In genomic region chr10:45374451-45375052, GRCh38 we compare ENCODE assay signal across 8 cellular contexts. TPM values are rescaled to one million over a fixed set of nuclear protein-coding genes. Genes with fewer than 3 reads are reported as not detected.
DNase-seq lines count a peak whose midpoint lies in the region; ATAC-seq and TF ChIP-seq lines count a peak whose summit lies in the region.

No MANE protein-coding gene starts in this region.

- no TSS peak for BruUV-seq in OCI-LY7 (replicated peaks; lab: Mats Ljungman, UMichigan)

- WGBS in heart right ventricle, 2 donors, result 8 to 10% methylated on average over 34 to 38 of the region's 38 CpGs
- 6 to 15% methylated on average over 38 of the region's 38 CpGs for WGBS in sigmoid colon, 2 donors

- no peak overlapping the region for H2AFZ ChIP-seq in OCI-LY7 (ENCODE audit: low read length)

- CTCF ChIA-PET in OCI-LY7 (lab: Charles Lee; ENCODE audit: unreplicated experiment) (no interaction called here), HEK293T (lab: Yijun Ruan, JAX) (no interaction called here)

- peaks cover 0 to 74% (median 61%) of the 10 kb centered on the region in 7 donors for H3K27me3 ChIP-seq in heart right ventricle
- H3K27me3 ChIP-seq in sigmoid colon, result peaks cover 0 to 47% (median 29%) of the 10 kb centered on the region in 3 donors

- intact Hi-C loops in OCI-LY7 (cut with micrococcal nuclease; ENCODE audit: unreplicated experiment) (loop anchor here (1.0 to 5.0 kb wide), 3 partner anchors 88 to 298 kb away; partner anchors contain the start of gene ZFAND4), heart right ventricle (cut with DNase I) (no loop called here), sigmoid colon (cut with DNase I) (no loop called here)

- no peak for TF ChIP-seq EP300 in sigmoid colon (IDR thresholded peaks at IDR 0.05)

- no peak for TF ChIP-seq CTCF in OCI-LY7 (conservative IDR thresholded peaks at IDR 0.05; ENCODE audit: low read length)
- peak in 1 of 9 donors; percentile 3 for TF ChIP-seq CTCF in heart right ventricle (IDR thresholded peaks at IDR 0.05)
- TF ChIP-seq CTCF in sigmoid colon (IDR thresholded peaks at IDR 0.05), result no peak

- peak overlapping the region; percentile 89 for H3K4me3 ChIP-seq in OCI-LY7 (ENCODE audit: low read depth, low read length, poor library complexity, severe bottlenecking)
- peak overlapping the region; percentile 14 to 71 (median 52) for H3K4me3 ChIP-seq in heart right ventricle
- H3K4me3 ChIP-seq in sigmoid colon, result peak overlapping the region; percentile 9 to 54 (median 46)

- peaks cover 30% of the 10 kb centered on the region for H4K20me1 ChIP-seq in OCI-LY7 (ENCODE audit: insufficient read depth, low read length)

- no peak for TF ChIP-seq POLR2A in sigmoid colon (IDR thresholded peaks at IDR 0.05)

- POLR2A ChIA-PET in OCI-LY7 (lab: Charles Lee), result interaction anchor here (0.6 to 2.4 kb wide), 9 partner anchors 65 to 1394 kb away, joined by 3 to 16 read pairs (median 4); no protein-coding TSS in a partner anchor
- POLR2A ChIA-PET in HEK293T (lab: Yijun Ruan, JAX), result no interaction called here

- H3K4me2 ChIP-seq in OCI-LY7 (ENCODE audit: low read length), result peak overlapping the region; percentile 92

- ATAC-seq in GM19351 (IDR thresholded peaks at IDR 0.05; ENCODE audit: unreplicated experiment) (peak; percentile 9), heart right ventricle (peak in 3 of 8 donors; percentile 12 to 42 (median 29))

- no peaks in the 10 kb centered on the region for H3K9me2 ChIP-seq in OCI-LY7 (ENCODE audit: insufficient read depth, low read length)

- H3K79me2 ChIP-seq in OCI-LY7 (ENCODE audit: insufficient read depth, low read depth, low read length), result peaks cover 79% of the 10 kb centered on the region

- peak overlapping the region; percentile 72 for H3K27ac ChIP-seq in OCI-LY7 (ENCODE audit: low read depth, low read length, poor library complexity, severe bottlenecking)
- peak overlapping the region in 4 of 10 donors; percentile 19 to 93 (median 35) for H3K27ac ChIP-seq in heart right ventricle
- peak overlapping the region; percentile 11 to 61 (median 40) for H3K27ac ChIP-seq in sigmoid colon

- H3K4me1 ChIP-seq in OCI-LY7 (ENCODE audit: insufficient read depth, low read length, poor library complexity, severe bottlenecking) (peaks cover 57% of the 10 kb centered on the region), heart right ventricle (peaks cover 0 to 55% (median 19%) of the 10 kb centered on the region in 9 donors), sigmoid colon (peaks cover 0 to 25% (median 23%) of the 10 kb centered on the region in 4 donors)

- DNase-seq in AG20443 (ENCODE audit: low spot score) (peak; percentile 9), OCI-LY7 (ENCODE audit: low spot score) (peak; percentile 48), heart right ventricle (peak in 1 of 2 donors; percentile 18), sigmoid colon (no peak), HEK293T (ENCODE audit: extremely low spot score) (no peak), COLO829 (ENCODE audit: low spot score) (no peak), NCI-H446 treated with DMSO at 0.1 percent for 48 hours (lab: John Stamatoyannopoulos, UW) (no peak)

- H3K9me3 ChIP-seq in OCI-LY7 (ENCODE audit: low read length) (no peaks in the 10 kb centered on the region), heart right ventricle (no peaks in the 10 kb centered on the region), sigmoid colon (no peaks in the 10 kb centered on the region)

- H3K36me3 ChIP-seq in OCI-LY7 (ENCODE audit: insufficient read depth, low read length) (peaks cover 42% of the 10 kb centered on the region), heart right ventricle (no peaks in the 10 kb centered on the region), sigmoid colon (no peaks in the 10 kb centered on the region)

TF ChIP-seq in HEK293T, 16 proteins besides CTCF, POLR2A, EP300 and RAD21:
- TF ChIP-seq BHLHE40 (IDR thresholded peaks at IDR 0.05; ENCODE audit: borderline replicate concordance) (no peak), LEF1 (IDR thresholded peaks at IDR 0.05; ENCODE audit: borderline replicate concordance) (no peak), FOXM1 (IDR thresholded peaks at IDR 0.05; ENCODE audit: borderline replicate concordance) (no peak), SP1 (IDR thresholded peaks at IDR 0.05) (no peak), HDGF (IDR thresholded peaks at IDR 0.05; ENCODE audit: borderline replicate concordance) (no peak), CTBP1 (IDR thresholded peaks at IDR 0.05; ENCODE audit: borderline replicate concordance) (no peak), TARDBP (IDR thresholded peaks at IDR 0.05) (no peak), ARNT (IDR thresholded peaks at IDR 0.05) (no peak), FOXA1 (IDR thresholded peaks at IDR 0.05) (no peak), PKNOX1 (IDR thresholded peaks at IDR 0.05) (no peak), FOXK2 (IDR thresholded peaks at IDR 0.05) (no peak)

RNA-seq across cellular contexts. Expression of gene ALOX5, which starts 0.5 kb away (rescaled TPM):
- 146 and 164 TPM in 2 replicates for total RNA-seq in OCI-LY7 (2014; rRNA removed; shearing (Covaris generic))
- 139 and 169 TPM in 2 replicates for total RNA-seq in OCI-LY7 (2022)
- total RNA-seq in heart right ventricle, result 10 to 100 TPM in 1 of 10 donors, 1 to 10 TPM in 9; 1.8 to 21.8 (median 3.4) TPM
- polyA plus RNA-seq in heart right ventricle, result 1 to 10 TPM; 4.8 to 6.0 TPM
- 10 to 100 TPM; 18.8 to 31.9 (median 24.2) TPM for total RNA-seq in sigmoid colon
- 10 to 100 TPM in 1 of 3 donors, 1 to 10 TPM in 2; 7.2 to 24.2 (median 8.4) TPM for polyA plus RNA-seq in sigmoid colon

RNA-seq across cellular contexts. Expression of gene OR13A1, which starts 59.1 kb away (rescaled TPM):
- total RNA-seq in OCI-LY7 (2014; rRNA removed; shearing (Covaris generic)), result 10.5 and 14.4 TPM in 2 replicates
- total RNA-seq in OCI-LY7 (2022), result 14.5 and 17.4 TPM in 2 replicates
- under 1 TPM in 1 of 10 donors, not detected in 9; 0.12 TPM for total RNA-seq in heart right ventricle
- under 1 TPM in 1 of 2 donors, not detected in 1; 0.04 TPM for polyA plus RNA-seq in heart right ventricle
- total RNA-seq in sigmoid colon, result under 1 TPM in 1 of 4 donors, not detected in 3; 0.16 TPM
- polyA plus RNA-seq in sigmoid colon, result under 1 TPM in 1 of 3 donors, not detected in 2; 0.10 TPM

Comparison
In these comparisons a context has a peak if more than half of its experiments do, and no peak if none do; other contexts are left out.
1. DNase-seq: peak in AG20443 (single experiment) and OCI-LY7 (single experiment); none in sigmoid colon (single experiment), HEK293T (single experiment), COLO829 (single experiment) and NCI-H446 treated with DMSO at 0.1 percent for 48 hours (single experiment).
2. RNA of gene ALOX5, which starts 0.5 kb away (total RNA-seq): 139 to 169 TPM in OCI-LY7; 18.8 to 31.9 TPM in sigmoid colon and 1.8 to 21.8 TPM in heart right ventricle; every median in the first group is over 4 times any median in the second.
3. RNA of gene OR13A1, which starts 59.1 kb away (total RNA-seq): 10.5 to 17.4 TPM in OCI-LY7; 0.12 TPM in heart right ventricle and 0.16 TPM in sigmoid colon; every median in the first group is over 4 times any median in the second.
4. Peak in every context shown above with its lines, with median percentiles within 50 percentile points of each other: H3K4me3 ChIP-seq.